ENCODE assay signal across 1 cellular context in the genomic region with DNA sequence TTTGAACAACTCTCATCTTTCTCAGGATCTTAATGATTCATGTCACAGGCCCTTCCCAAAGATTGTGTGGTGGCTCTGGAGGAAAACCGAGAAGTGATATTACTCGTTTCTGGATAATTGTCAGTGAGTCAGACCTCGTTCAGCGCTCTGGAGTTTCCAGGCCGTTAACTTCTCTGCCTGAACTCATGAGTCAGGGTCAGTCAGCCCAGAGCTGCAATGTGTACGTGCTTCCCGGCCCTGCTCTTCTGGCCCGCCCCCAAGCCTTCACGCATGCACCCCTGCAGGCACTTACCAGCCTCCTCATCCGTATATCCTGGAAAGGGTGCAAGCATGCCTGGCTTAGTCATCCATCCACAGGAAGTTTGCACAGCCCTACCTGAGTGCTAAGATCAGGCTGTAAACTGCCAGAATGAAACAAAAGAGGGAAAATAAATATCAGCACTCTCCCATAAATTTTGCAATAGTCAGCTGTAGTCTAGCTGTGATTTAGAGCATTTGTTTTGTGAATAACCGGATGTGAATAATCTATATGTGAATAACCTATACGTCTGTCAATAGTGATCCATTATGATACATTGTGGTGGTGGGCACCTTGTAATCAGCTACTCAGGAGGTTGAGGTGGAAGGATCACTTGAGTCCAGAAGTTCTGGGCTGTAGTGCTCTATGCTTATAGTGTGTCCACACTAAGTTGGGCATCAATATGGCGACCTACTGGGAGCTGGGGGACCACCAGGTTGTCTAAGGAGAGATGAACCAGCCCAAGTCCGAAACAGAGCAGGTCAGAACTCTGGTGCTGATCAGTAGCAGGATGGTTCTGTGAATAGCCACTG.
A peak's percentile ranks its signal among the peaks of the same experiment; 100 is the strongest.
TF ChIP-seq lines count a peak whose summit lies in the region.

No MANE protein-coding gene starts in this region.

TF ChIP-seq in HepG2, 621 proteins besides CTCF, POLR2A, EP300 and RAD21 (continued from another document and continues in another):
- peak; percentile 99 for TF ChIP-seq ZBTB20 (CRISPR knock-in tag; IDR thresholded peaks at IDR 0.05; ENCODE audit: borderline replicate concordance, low read depth)
- TF ChIP-seq, protein P1, sequence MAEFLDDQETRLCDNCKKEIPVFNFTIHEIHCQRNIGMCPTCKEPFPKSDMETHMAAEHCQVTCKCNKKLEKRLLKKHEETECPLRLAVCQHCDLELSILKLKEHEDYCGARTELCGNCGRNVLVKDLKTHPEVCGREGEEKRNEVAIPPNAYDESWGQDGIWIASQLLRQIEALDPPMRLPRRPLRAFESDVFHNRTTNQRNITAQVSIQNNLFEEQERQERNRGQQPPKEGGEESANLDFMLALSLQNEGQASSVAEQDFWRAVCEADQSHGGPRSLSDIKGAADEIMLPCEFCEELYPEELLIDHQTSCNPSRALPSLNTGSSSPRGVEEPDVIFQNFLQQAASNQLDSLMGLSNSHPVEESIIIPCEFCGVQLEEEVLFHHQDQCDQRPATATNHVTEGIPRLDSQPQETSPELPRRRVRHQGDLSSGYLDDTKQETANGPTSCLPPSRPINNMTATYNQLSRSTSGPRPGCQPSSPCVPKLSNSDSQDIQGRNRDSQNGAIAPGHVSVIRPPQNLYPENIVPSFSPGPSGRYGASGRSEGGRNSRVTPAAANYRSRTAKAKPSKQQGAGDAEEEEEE (CRISPR knock-in tag; IDR thresholded peaks at IDR 0.05; ENCODE audit: borderline replicate concordance) = peak; percentile 57; the same call in 1 of the 2 replicates
- peak; percentile 86; the same call in 1 of the 2 replicates for TF ChIP-seq SOX5 (CRISPR knock-in tag; IDR thresholded peaks at IDR 0.05; ENCODE audit: borderline replicate concordance)
- TF ChIP-seq ZNF263 (CRISPR knock-in tag; IDR thresholded peaks at IDR 0.05) = no peak
- TF ChIP-seq, protein P2, sequence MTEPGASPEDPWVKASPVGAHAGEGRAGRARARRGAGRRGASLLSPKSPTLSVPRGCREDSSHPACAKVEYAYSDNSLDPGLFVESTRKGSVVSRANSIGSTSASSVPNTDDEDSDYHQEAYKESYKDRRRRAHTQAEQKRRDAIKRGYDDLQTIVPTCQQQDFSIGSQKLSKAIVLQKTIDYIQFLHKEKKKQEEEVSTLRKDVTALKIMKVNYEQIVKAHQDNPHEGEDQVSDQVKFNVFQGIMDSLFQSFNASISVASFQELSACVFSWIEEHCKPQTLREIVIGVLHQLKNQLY (CRISPR knock-in tag; IDR thresholded peaks at IDR 0.05) = peak; percentile 81
- TF ChIP-seq ZBTB38 (CRISPR knock-in tag; IDR thresholded peaks at IDR 0.05) = peak; percentile 81
- TF ChIP-seq, protein P3, sequence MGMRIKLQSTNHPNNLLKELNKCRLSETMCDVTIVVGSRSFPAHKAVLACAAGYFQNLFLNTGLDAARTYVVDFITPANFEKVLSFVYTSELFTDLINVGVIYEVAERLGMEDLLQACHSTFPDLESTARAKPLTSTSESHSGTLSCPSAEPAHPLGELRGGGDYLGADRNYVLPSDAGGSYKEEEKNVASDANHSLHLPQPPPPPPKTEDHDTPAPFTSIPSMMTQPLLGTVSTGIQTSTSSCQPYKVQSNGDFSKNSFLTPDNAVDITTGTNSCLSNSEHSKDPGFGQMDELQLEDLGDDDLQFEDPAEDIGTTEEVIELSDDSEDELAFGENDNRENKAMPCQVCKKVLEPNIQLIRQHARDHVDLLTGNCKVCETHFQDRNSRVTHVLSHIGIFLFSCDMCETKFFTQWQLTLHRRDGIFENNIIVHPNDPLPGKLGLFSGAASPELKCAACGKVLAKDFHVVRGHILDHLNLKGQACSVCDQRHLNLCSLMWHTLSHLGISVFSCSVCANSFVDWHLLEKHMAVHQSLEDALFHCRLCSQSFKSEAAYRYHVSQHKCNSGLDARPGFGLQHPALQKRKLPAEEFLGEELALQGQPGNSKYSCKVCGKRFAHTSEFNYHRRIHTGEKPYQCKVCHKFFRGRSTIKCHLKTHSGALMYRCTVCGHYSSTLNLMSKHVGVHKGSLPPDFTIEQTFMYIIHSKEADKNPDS (CRISPR knock-in tag; IDR thresholded peaks at IDR 0.05) = no peak
- TF ChIP-seq, protein P4, sequence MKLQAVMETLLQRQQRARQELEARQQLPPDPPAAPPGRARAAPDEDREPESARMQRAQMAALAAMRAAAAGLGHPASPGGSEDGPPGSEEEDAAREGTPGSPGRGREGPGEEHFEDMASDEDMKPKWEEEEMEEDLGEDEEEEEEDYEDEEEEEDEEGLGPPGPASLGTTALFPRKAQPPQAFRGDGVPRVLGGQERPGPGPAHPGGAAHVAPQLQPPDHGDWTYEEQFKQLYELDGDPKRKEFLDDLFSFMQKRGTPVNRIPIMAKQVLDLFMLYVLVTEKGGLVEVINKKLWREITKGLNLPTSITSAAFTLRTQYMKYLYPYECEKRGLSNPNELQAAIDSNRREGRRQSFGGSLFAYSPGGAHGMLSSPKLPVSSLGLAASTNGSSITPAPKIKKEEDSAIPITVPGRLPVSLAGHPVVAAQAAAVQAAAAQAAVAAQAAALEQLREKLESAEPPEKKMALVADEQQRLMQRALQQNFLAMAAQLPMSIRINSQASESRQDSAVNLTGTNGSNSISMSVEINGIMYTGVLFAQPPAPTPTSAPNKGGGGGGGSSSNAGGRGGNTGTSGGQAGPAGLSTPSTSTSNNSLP (IDR thresholded peaks at IDR 0.05; ENCODE audit: low read depth, low read length) = peak; percentile 50; the same call in 1 of the 2 replicates
- TF ChIP-seq, protein P5, sequence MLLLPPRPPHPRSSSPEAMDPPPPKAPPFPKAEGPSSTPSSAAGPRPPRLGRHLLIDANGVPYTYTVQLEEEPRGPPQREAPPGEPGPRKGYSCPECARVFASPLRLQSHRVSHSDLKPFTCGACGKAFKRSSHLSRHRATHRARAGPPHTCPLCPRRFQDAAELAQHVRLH (CRISPR knock-in tag; IDR thresholded peaks at IDR 0.05; ENCODE audit: borderline replicate concordance, low read depth) = no peak; the same call in 1 of the 2 replicates
- peak; percentile 77; the same call in 1 of the 2 replicates for TF ChIP-seq CCDC6 (CRISPR knock-in tag; IDR thresholded peaks at IDR 0.05)
- TF ChIP-seq MYC (CRISPR knock-in tag; IDR thresholded peaks at IDR 0.05; ENCODE audit: borderline replicate concordance) = peak; percentile 67; the same call in 1 of the 2 replicates
- 0 out of 2 replicates have a peak, but pooled peaks have one; percentile 15 for TF ChIP-seq STAG1 (CRISPR knock-in tag; IDR thresholded peaks at IDR 0.05)
- TF ChIP-seq, protein P6, sequence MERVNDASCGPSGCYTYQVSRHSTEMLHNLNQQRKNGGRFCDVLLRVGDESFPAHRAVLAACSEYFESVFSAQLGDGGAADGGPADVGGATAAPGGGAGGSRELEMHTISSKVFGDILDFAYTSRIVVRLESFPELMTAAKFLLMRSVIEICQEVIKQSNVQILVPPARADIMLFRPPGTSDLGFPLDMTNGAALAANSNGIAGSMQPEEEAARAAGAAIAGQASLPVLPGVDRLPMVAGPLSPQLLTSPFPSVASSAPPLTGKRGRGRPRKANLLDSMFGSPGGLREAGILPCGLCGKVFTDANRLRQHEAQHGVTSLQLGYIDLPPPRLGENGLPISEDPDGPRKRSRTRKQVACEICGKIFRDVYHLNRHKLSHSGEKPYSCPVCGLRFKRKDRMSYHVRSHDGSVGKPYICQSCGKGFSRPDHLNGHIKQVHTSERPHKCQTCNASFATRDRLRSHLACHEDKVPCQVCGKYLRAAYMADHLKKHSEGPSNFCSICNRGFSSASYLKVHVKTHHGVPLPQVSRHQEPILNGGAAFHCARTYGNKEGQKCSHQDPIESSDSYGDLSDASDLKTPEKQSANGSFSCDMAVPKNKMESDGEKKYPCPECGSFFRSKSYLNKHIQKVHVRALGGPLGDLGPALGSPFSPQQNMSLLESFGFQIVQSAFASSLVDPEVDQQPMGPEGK (CRISPR knock-in tag; IDR thresholded peaks at IDR 0.05) = peak; percentile 24; the same call in 1 of the 2 replicates
- TF ChIP-seq KLF16 (CRISPR knock-in tag; IDR thresholded peaks at IDR 0.05) = peak in 1 of 2 experiments; percentile 67; a peak in 2 of 4 replicates
- TF ChIP-seq ZNF337 (CRISPR knock-in tag; IDR thresholded peaks at IDR 0.05; ENCODE audit: borderline replicate concordance, low read depth) = 0 out of 2 replicates have a peak, but pooled peaks have one; percentile 47
- peak; percentile 83 for TF ChIP-seq ZMYM3 (CRISPR knock-in tag; IDR thresholded peaks at IDR 0.05)
- no peak for TF ChIP-seq ZNF382 (CRISPR knock-in tag; IDR thresholded peaks at IDR 0.05; ENCODE audit: borderline replicate concordance)
- no peak for TF ChIP-seq NONO (IDR thresholded peaks at IDR 0.05)
- peak; percentile 69 for TF ChIP-seq NONO (CRISPR knock-in tag; conservative IDR thresholded peaks at IDR 0.05)
- peak; percentile 31; the same call in 1 of the 2 replicates for TF ChIP-seq ZMYM4 (CRISPR knock-in tag; IDR thresholded peaks at IDR 0.05)
- peak; percentile 88 for TF ChIP-seq BCL6 (CRISPR knock-in tag; IDR thresholded peaks at IDR 0.05)
- TF ChIP-seq, protein P7, sequence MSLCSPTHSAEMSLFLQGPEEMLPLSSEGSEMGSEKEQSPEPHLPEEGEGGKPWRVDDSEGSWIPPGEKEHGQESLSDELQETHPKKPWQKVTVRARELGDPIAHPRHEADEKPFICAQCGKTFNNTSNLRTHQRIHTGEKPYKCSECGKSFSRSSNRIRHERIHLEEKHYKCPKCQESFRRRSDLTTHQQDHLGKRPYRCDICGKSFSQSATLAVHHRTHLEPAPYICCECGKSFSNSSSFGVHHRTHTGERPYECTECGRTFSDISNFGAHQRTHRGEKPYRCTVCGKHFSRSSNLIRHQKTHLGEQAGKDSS (CRISPR knock-in tag; IDR thresholded peaks at IDR 0.05; ENCODE audit: borderline replicate concordance, low read depth) = peak; percentile 47; the same call in 1 of the 2 replicates
- TF ChIP-seq ZNF543 (CRISPR knock-in tag; IDR thresholded peaks at IDR 0.05) = 0 out of 2 replicates have a peak, but pooled peaks have one; percentile 47
- TF ChIP-seq, protein P8, sequence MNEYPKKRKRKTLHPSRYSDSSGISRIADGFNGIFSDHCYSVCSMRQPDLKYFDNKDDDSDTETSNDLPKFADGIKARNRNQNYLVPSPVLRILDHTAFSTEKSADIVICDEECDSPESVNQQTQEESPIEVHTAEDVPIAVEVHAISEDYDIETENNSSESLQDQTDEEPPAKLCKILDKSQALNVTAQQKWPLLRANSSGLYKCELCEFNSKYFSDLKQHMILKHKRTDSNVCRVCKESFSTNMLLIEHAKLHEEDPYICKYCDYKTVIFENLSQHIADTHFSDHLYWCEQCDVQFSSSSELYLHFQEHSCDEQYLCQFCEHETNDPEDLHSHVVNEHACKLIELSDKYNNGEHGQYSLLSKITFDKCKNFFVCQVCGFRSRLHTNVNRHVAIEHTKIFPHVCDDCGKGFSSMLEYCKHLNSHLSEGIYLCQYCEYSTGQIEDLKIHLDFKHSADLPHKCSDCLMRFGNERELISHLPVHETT (CRISPR knock-in tag; conservative IDR thresholded peaks at IDR 0.05) = peak; percentile 47; the same call in 1 of the 2 replicates
- TF ChIP-seq ZFY (CRISPR knock-in tag; IDR thresholded peaks at IDR 0.05) = peak; percentile 51; the same call in 1 of the 2 replicates
- TF ChIP-seq, protein P9, sequence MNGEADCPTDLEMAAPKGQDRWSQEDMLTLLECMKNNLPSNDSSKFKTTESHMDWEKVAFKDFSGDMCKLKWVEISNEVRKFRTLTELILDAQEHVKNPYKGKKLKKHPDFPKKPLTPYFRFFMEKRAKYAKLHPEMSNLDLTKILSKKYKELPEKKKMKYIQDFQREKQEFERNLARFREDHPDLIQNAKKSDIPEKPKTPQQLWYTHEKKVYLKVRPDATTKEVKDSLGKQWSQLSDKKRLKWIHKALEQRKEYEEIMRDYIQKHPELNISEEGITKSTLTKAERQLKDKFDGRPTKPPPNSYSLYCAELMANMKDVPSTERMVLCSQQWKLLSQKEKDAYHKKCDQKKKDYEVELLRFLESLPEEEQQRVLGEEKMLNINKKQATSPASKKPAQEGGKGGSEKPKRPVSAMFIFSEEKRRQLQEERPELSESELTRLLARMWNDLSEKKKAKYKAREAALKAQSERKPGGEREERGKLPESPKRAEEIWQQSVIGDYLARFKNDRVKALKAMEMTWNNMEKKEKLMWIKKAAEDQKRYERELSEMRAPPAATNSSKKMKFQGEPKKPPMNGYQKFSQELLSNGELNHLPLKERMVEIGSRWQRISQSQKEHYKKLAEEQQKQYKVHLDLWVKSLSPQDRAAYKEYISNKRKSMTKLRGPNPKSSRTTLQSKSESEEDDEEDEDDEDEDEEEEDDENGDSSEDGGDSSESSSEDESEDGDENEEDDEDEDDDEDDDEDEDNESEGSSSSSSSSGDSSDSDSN (CRISPR knock-in tag; IDR thresholded peaks at IDR 0.05) = peak; percentile 97
- no peak for TF ChIP-seq NR2F2 (IDR thresholded peaks at IDR 0.05; ENCODE audit: borderline replicate concordance, low read depth)
- TF ChIP-seq SP5 (CRISPR knock-in tag; IDR thresholded peaks at IDR 0.05; ENCODE audit: borderline replicate concordance, low read depth) = peak; percentile 96
- no peak for TF ChIP-seq HCFC1 (IDR thresholded peaks at IDR 0.05; ENCODE audit: low read depth, low read length)
- TF ChIP-seq, protein P10, sequence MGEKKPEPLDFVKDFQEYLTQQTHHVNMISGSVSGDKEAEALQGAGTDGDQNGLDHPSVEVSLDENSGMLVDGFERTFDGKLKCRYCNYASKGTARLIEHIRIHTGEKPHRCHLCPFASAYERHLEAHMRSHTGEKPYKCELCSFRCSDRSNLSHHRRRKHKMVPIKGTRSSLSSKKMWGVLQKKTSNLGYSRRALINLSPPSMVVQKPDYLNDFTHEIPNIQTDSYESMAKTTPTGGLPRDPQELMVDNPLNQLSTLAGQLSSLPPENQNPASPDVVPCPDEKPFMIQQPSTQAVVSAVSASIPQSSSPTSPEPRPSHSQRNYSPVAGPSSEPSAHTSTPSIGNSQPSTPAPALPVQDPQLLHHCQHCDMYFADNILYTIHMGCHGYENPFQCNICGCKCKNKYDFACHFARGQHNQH (CRISPR knock-in tag; IDR thresholded peaks at IDR 0.05) = peak; percentile 83; the same call in 1 of the 2 replicates
- no peak; the same call in 1 of the 2 replicates for TF ChIP-seq ZNF788 (CRISPR knock-in tag; IDR thresholded peaks at IDR 0.05; ENCODE audit: borderline replicate concordance)
- TF ChIP-seq, protein P11, sequence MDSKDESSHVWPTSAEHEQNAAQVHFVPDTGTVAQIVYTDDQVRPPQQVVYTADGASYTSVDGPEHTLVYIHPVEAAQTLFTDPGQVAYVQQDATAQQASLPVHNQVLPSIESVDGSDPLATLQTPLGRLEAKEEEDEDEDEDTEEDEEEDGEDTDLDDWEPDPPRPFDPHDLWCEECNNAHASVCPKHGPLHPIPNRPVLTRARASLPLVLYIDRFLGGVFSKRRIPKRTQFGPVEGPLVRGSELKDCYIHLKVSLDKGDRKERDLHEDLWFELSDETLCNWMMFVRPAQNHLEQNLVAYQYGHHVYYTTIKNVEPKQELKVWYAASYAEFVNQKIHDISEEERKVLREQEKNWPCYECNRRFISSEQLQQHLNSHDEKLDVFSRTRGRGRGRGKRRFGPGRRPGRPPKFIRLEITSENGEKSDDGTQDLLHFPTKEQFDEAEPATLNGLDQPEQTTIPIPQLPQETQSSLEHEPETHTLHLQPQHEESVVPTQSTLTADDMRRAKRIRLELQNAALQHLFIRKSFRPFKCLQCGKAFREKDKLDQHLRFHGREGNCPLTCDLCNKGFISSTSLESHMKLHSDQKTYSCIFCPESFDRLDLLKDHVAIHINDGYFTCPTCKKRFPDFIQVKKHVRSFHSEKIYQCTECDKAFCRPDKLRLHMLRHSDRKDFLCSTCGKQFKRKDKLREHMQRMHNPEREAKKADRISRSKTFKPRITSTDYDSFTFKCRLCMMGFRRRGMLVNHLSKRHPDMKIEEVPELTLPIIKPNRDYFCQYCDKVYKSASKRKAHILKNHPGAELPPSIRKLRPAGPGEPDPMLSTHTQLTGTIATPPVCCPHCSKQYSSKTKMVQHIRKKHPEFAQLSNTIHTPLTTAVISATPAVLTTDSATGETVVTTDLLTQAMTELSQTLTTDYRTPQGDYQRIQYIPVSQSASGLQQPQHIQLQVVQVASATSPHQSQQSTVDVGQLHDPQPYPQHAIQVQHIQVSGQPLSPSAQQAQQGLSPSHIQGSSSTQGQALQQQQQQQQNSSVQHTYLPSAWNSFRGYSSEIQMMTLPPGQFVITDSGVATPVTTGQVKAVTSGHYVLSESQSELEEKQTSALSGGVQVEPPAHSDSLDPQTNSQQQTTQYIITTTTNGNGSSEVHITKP (CRISPR knock-in tag; IDR thresholded peaks at IDR 0.05; ENCODE audit: low read depth) = peak; percentile 55; the same call in 1 of the 2 replicates
- TF ChIP-seq ZNF34 (CRISPR knock-in tag; IDR thresholded peaks at IDR 0.05; ENCODE audit: borderline replicate concordance) = no peak
- TF ChIP-seq GATAD2A (CRISPR knock-in tag; IDR thresholded peaks at IDR 0.05) = peak; percentile 87
